In the genomic region with DNA sequence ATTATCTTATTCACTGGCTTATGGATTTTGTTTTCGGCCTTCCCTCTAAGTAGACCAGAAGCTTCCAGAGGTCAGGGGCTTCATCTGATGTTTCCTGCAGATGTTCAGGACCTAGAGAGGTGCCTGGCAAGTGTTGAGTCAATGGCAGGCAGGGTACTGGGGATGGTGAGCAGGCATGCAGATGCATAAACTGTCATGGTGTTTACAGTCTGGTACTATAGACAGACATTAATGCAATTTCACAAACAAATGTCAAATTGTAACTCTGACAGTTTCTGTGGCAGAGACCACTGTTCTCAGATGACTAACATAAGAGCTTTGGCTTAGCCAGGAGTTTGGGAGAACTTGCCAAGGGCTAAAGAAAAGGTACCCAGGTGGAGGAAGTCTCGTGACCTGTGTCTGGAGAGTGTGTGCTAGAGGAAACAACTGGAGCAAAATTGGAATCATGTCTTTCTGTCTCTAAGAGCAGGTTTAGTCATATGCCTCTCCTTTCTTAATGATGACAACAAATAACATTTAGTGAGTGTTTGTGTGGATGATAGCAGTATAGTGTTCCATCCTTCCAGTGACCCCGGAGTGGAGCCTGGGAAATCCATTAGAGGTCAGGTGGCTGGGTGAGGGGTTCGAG, we compare ENCODE assay signal across 14 cellular contexts. TPM values are rescaled to one million over a fixed set of nuclear protein-coding genes. Genes with fewer than 3 reads are reported as not detected.
DNase-seq lines count a peak whose midpoint lies in the region; ATAC-seq, FAIRE-seq and TF ChIP-seq lines count a peak whose summit lies in the region.
"Had no signal": no experiment of that assay in that cellular context is flagged by ENCODE, and none has a peak within 500 bp of the region (broad histone marks: within the 10 kb centered on the region; RNA-seq: fewer than 3 reads in every experiment).

No MANE protein-coding gene starts in this region.

- no peak overlapping the region for H3K4me3 ChIP-seq in liver (ENCODE audit: low read depth in 1 of 3, low read length in 3 of 3)
- no peak overlapping the region for H3K4me3 ChIP-seq in HepG2 (replicated peaks in 1 of 3; ENCODE audit: insufficient read depth in 1 of 3, low read depth in 2 of 3, low read length in 3 of 3)
- H3K4me3 ChIP-seq in esophagus squamous epithelium, result no peak overlapping the region
- no peak overlapping the region for H3K4me3 ChIP-seq in rectal smooth muscle tissue (ENCODE audit: low read length)
- H3K4me3 ChIP-seq in H7 (ENCODE audit: insufficient read depth, low read depth, low read length), result no peak overlapping the region

- TF ChIP-seq POLR2A in HepG2 (IDR thresholded peaks at IDR 0.05; ENCODE audit: insufficient read depth in 1 of 2, low read depth in 2 of 2, low read length in 2 of 2), result no peak
- TF ChIP-seq POLR2A in esophagus squamous epithelium (IDR thresholded peaks at IDR 0.05), result no peak

- no peak overlapping the region for H2AFZ ChIP-seq in HepG2 (ENCODE audit: low read length)

- DNase-seq in HepG2 (ENCODE audit: low spot score) (no peak), esophagus squamous epithelium (lab: John Stamatoyannopoulos, UW) (no peak), H7 (no peak), NCI-H2107 (lab: John Stamatoyannopoulos, UW) (no peak), GOT3 (lab: John Stamatoyannopoulos, UW) (no peak)
- DNase-seq in activated CD4-positive, alpha-beta T cell treated with anti-CD3 and anti-CD28 coated beads for 4 hours, result no peak
- DNase-seq: activated CD4-positive, alpha-beta T cell treated with anti-CD3 and anti-CD28 coated beads, Interleukin-2, amount 50 U/mL, for 4 hours; activated naive CD4-positive, alpha-beta T cell treated with anti-CD3 and anti-CD28 coated beads for 36 hours; KBM-7; NCI-H2081 treated with DMSO at 0.1 percent for 48 hours; retina; T-helper 2 cell had no signal

- peak overlapping the region; percentile 61 to 95 for H3K27ac ChIP-seq in liver (ENCODE audit: low read depth in 1 of 2, low read length in 2 of 2)
- H3K27ac ChIP-seq in HepG2 (ENCODE audit: extremely low read length, insufficient read depth, low read length), result no peak overlapping the region
- peak overlapping the region in 3 of 4 donors; percentile 63 to 81 (median 75) for H3K27ac ChIP-seq in esophagus squamous epithelium
- peak overlapping the region; percentile 67 for H3K27ac ChIP-seq in rectal smooth muscle tissue (ENCODE audit: low read depth, low read length)

- no peak overlapping the region for H3K4me2 ChIP-seq in HepG2 (ENCODE audit: low read depth, low read length)

- FAIRE-seq in HepG2 (lab: Jason Lieb, UNC), result no peak

- peaks cover 81% of the 10 kb centered on the region for H3K79me2 ChIP-seq in HepG2 (ENCODE audit: insufficient read depth, low read length)

- H3K27me3 ChIP-seq in liver (ENCODE audit: control insufficient read depth in 4 of 4, insufficient read depth in 4 of 4, low read length in 3 of 4), result no peaks in the 10 kb centered on the region
- H3K27me3 ChIP-seq in HepG2 (ENCODE audit: control insufficient read depth in 1 of 2, insufficient read depth in 2 of 2, low read length in 2 of 2), result no peaks in the 10 kb centered on the region
- no peaks in the 10 kb centered on the region for H3K27me3 ChIP-seq in esophagus squamous epithelium
- no peaks in the 10 kb centered on the region for H3K27me3 ChIP-seq in rectal smooth muscle tissue (ENCODE audit: control insufficient read depth, insufficient read depth, low read length)
- no peaks in the 10 kb centered on the region for H3K27me3 ChIP-seq in H7 (ENCODE audit: control insufficient read depth, insufficient read depth, low read length)

- intact Hi-C loops in HepG2 (cut with micrococcal nuclease; ENCODE audit: unreplicated experiment) (no loop called here), esophagus squamous epithelium (cut with DNase I) (no loop called here)

- POLR2A ChIA-PET in HepG2 (lab: Yijun Ruan, JAX), result no interaction called here

- no peak for TF ChIP-seq RAD21 in liver (IDR thresholded peaks at IDR 0.05)
- no peak for TF ChIP-seq RAD21 in HepG2 (CRISPR knock-in tag; IDR thresholded peaks at IDR 0.05)

- no peaks in the 10 kb centered on the region for H4K20me1 ChIP-seq in HepG2 (ENCODE audit: insufficient read depth, low read length)

- TF ChIP-seq EP300 in HepG2 (IDR thresholded peaks at IDR 0.05; ENCODE audit: low read depth in 2 of 2, low read length in 2 of 2), result no peak
- TF ChIP-seq EP300 in HepG2 (CRISPR knock-in tag; IDR thresholded peaks at IDR 0.05; ENCODE audit: borderline replicate concordance), result no peak

- TF ChIP-seq CTCF in liver (IDR thresholded peaks at IDR 0.05; ENCODE audit: low read depth, low read length, missing input control) (no peak), HepG2 (CRISPR knock-in tag; IDR thresholded peaks at IDR 0.05) (no peak), esophagus squamous epithelium (IDR thresholded peaks at IDR 0.05) (no peak)

- H3K9me3 ChIP-seq in liver (ENCODE audit: control insufficient read depth in 4 of 4, low read length in 3 of 4), result no peaks in the 10 kb centered on the region
- no peaks in the 10 kb centered on the region for H3K9me3 ChIP-seq in HepG2 (ENCODE audit: low read length)
- H3K9me3 ChIP-seq in esophagus squamous epithelium, result no peaks in the 10 kb centered on the region

- H3K36me3 ChIP-seq in liver (ENCODE audit: control insufficient read depth in 4 of 4, insufficient read depth in 3 of 4, low read depth in 1 of 4, low read length in 3 of 4) (no peaks in the 10 kb centered on the region), HepG2 (replicated peaks in 1 of 2; ENCODE audit: control insufficient read depth in 1 of 2, insufficient read depth in 2 of 2, low read length in 2 of 2) (peaks cover 0 to 8% of the 10 kb centered on the region in 2 experiments; a peak in 3 of 5 replicates), esophagus squamous epithelium (peaks cover 0 to 12% (median 0%) of the 10 kb centered on the region in 3 donors), rectal smooth muscle tissue (ENCODE audit: control insufficient read depth, insufficient read depth, low read length) (peaks cover 2% of the 10 kb centered on the region), H7 (replicated peaks; ENCODE audit: control insufficient read depth, insufficient read depth, low read length) (peaks cover 2% of the 10 kb centered on the region)

- CTCF ChIA-PET in HepG2 (lab: Yijun Ruan, JAX; ENCODE audit: low intra/inter-chr PET ratio, low total read pairs), result no interaction called here

- 94% methylated on average over 4 of the region's 4 CpGs for WGBS in liver
- WGBS in HepG2 (ENCODE audit: low lambda C conversion rate), result 98% methylated on average over 4 of the region's 4 CpGs
- 76 to 84% methylated on average over 4 of the region's 4 CpGs for WGBS in esophagus squamous epithelium, 2 donors

- in situ Hi-C loops in HepG2 (cut with HindIII; ENCODE audit: extremely low pct_ligation_motif_present, low pct_unique_long_range_greater_than_20kb), result no loop called here

- no TSS peak for BruUV-seq in HepG2 (replicated peaks; lab: Mats Ljungman, UMichigan)

- no peak overlapping the region for H3K9ac ChIP-seq in liver (ENCODE audit: low read depth in 1 of 2, low read length in 2 of 2)
- H3K9ac ChIP-seq in HepG2 (ENCODE audit: insufficient read depth, low read depth, low read length), result no peak overlapping the region
- H3K9ac ChIP-seq in rectal smooth muscle tissue (ENCODE audit: low read length), result no peak overlapping the region

- peaks cover 12 to 48% (median 40%) of the 10 kb centered on the region in 4 donors for H3K4me1 ChIP-seq in liver (ENCODE audit: control insufficient read depth in 4 of 4, insufficient read depth in 4 of 4, low read length in 3 of 4)
- H3K4me1 ChIP-seq in HepG2 (ENCODE audit: insufficient read depth, low read length), result peaks cover 48% of the 10 kb centered on the region
- H3K4me1 ChIP-seq in esophagus squamous epithelium, result peaks cover 15 to 56% (median 36%) of the 10 kb centered on the region in 3 donors
- H3K4me1 ChIP-seq in rectal smooth muscle tissue (ENCODE audit: control insufficient read depth, insufficient read depth, low read length), result peaks cover 24% of the 10 kb centered on the region

- no peak for ATAC-seq in HepG2

TF ChIP-seq in liver, 16 proteins besides CTCF, POLR2A, EP300 and RAD21 (continues in another document):
- no peak for TF ChIP-seq HNF4G (IDR thresholded peaks at IDR 0.05)
- no peak for TF ChIP-seq HNF4A (conservative IDR thresholded peaks at IDR 0.05)
- no peak for TF ChIP-seq RXRA (IDR thresholded peaks at IDR 0.05)
- TF ChIP-seq NR2F2 (IDR thresholded peaks at IDR 0.05), result no peak
- TF ChIP-seq SP1 (IDR thresholded peaks at IDR 0.05), result no peak

TF ChIP-seq in HepG2, 621 proteins besides CTCF, POLR2A, EP300 and RAD21:
- no peak for TF ChIP-seq EHMT2 (IDR thresholded peaks at IDR 0.05; ENCODE audit: borderline replicate concordance, low read depth, low read length)
TF ChIP-seq in HepG2: peak in this region for 0.

RNA-seq across cellular contexts. Expression of a gene that starts 53.7 kb away (rescaled TPM):
- total RNA-seq in liver (10 to 100 TPM; 12.1 to 21.7 TPM), HepG2 (2016; rRNA removed; fragmentation: Illumina TruSeq; extraction: Trizol) (20.5 and 22.8 TPM in 2 replicates), esophagus squamous epithelium (10 to 100 TPM; 31.8 to 40.6 (median 37.7) TPM)
- polyA plus RNA-seq in liver (1 to 10 TPM; 3.4 to 5.0 TPM), HepG2 (2011; rRNA removed) (40.8 and 46.6 TPM in 2 replicates)
- total RNA-seq in HepG2 (2016; cell fraction: cytosol; rRNA removed; fragmentation: Illumina TruSeq; extraction: Trizol; ENCODE audit: low read depth), result 7.0 and 7.4 TPM in 2 replicates
- total RNA-seq in HepG2 (2016; cell fraction: insoluble cytoplasmic fraction; rRNA removed; fragmentation: Illumina TruSeq; extraction: Trizol), result 18.0 and 21.4 TPM in 2 replicates
- total RNA-seq in HepG2 (2016; cell fraction: membrane; rRNA removed; fragmentation: Illumina TruSeq; extraction: Trizol), result 20.7 and 21.5 TPM in 2 replicates
- 26.3 and 30.0 TPM in 2 replicates for total RNA-seq in HepG2 (2016; cell fraction: nucleus; rRNA removed; fragmentation: Illumina TruSeq; extraction: Trizol)
- 29.8 and 35.8 TPM in 2 replicates for polyA plus RNA-seq in HepG2 (2011; cell fraction: cytosol; rRNA removed)
- polyA plus RNA-seq in HepG2 (2011; cell fraction: nucleus; rRNA removed), result 63.9 and 75.8 TPM in 2 replicates
- polyA plus RNA-seq in HepG2 (2012), result 21.6 and 24.2 TPM in 2 replicates
- 3.6 and 5.4 TPM in 2 replicates for polyA plus RNA-seq in HepG2 (2016; cell fraction: cytosol; fragmentation: Illumina TruSeq; extraction: Trizol; ENCODE audit: low read depth)
- 16.6 and 20.2 TPM in 2 replicates for polyA plus RNA-seq in HepG2 (2016; cell fraction: insoluble cytoplasmic fraction; fragmentation: Illumina TruSeq; extraction: Trizol; ENCODE audit: low read depth)
- polyA plus RNA-seq in HepG2 (2016; cell fraction: membrane; fragmentation: Illumina TruSeq; extraction: Trizol; ENCODE audit: low read depth), result 11.6 and 12.7 TPM in 2 replicates
- polyA plus RNA-seq in HepG2 (2016; cell fraction: nucleus; fragmentation: Illumina TruSeq; extraction: Trizol; ENCODE audit: insufficient read depth, low read depth), result 39.7 and 45.7 TPM in 2 replicates
- polyA minus RNA-seq in HepG2 (2011; rRNA and poly(A)+ RNA removed; ENCODE audit: low replicate concordance), result 22.1 and 65.6 TPM in 2 replicates
- 39.4 and 40.2 TPM in 2 replicates for polyA minus RNA-seq in HepG2 (2011; cell fraction: cytosol; rRNA and poly(A)+ RNA removed)
- polyA minus RNA-seq in HepG2 (2011; cell fraction: nucleus; rRNA and poly(A)+ RNA removed), result 71.6 and 79.1 TPM in 2 replicates
- total RNA-seq in H7 (2014; rRNA removed; shearing (Covaris generic)), result 20.6 and 26.9 TPM in 2 replicates
